ENCODE assay signal across 9 cellular contexts in the genomic region with DNA sequence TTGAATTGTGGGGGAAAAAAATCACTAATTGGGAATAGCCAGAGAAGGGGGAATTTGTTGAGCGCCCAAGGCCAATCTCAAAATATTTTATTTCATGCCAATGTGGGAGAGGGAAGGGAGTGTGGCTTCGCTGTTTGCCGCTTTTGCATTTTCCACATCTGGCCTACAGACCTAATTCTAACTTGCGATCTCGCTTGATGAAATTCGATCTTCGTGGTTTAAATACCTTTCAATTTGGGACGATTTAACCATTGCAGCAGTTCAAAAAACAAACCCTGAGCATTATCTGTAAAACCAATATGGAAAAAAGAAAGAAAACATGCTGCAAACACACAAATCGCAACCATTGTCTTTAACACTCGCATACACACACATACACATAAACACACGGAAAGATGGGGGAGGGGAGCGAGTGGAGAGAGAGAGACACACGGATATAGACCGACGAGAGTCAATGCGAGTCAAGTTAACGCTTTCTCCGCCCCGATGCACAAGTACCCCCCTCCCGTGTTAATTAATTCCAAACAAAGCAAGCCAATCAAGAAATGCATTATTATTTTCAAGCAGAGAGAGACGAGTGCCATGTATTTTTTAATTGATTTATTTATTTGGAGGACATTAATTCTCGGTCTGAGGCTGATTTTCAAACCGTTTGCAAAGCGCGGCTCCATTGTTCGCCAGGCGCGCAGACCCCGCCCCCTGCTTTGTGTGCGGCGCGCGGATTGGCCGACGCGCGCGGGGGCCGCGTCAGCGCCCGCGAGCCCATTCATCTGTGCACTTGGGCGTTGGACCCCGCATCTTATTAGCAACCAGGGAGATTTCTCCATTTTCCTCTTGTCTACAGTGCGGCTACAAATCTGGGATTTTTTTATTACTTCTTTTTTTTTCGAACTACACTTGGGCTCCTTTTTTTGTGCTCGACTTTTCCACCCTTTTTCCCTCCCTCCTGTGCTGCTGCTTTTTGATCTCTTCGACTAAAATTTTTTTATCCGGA. TPM values are rescaled to one million over a fixed set of nuclear protein-coding genes. Genes with fewer than 3 reads are reported as not detected.
DNase-seq lines count a peak whose midpoint lies in the region; ATAC-seq and TF ChIP-seq lines count a peak whose summit lies in the region.
"Had no signal": no experiment of that assay in that cellular context is flagged by ENCODE, and none has a peak within 500 bp of the region (broad histone marks: within the 10 kb centered on the region; RNA-seq: fewer than 3 reads in every experiment).

Gene MARCKS, plus strand, starts transcription at position 775 of the 994 bp plus-strand sequence. CDS start 401 bp downstream, outside the sequence.

- peak within 1 kb of the TSS; percentile 99 for H3K9ac ChIP-seq in muscle layer of colon (ENCODE audit: low read length)

- H3K36me3 ChIP-seq in muscle layer of colon (ENCODE audit: insufficient read depth, low read length) (no peaks in the 10 kb centered on the region), urinary bladder (ENCODE audit: insufficient read depth) (no peaks in the 10 kb centered on the region)

- H3K4me1 ChIP-seq in muscle layer of colon (ENCODE audit: insufficient read depth, low read length) (peaks cover 3% of the 10 kb centered on the region), urinary bladder (ENCODE audit: insufficient read depth) (no peaks in the 10 kb centered on the region)

- TF ChIP-seq CTCF in fibroblast of pulmonary artery (IDR thresholded peaks at IDR 0.05; ENCODE audit: low read length, missing control alignments), result no peak

- no peaks in the 10 kb centered on the region for H3K36me3 Mint-ChIP-seq in activated T-cell treated with anti-CD3 and anti-CD28 coated beads, Interleukin-2, amount 50 U/mL, for 4 hours (ENCODE audit: insufficient read depth)

- peaks cover 54% of the 10 kb centered on the region for H3K27me3 Mint-ChIP-seq in activated T-cell treated with anti-CD3 and anti-CD28 coated beads, Interleukin-2, amount 50 U/mL, for 4 hours (ENCODE audit: low read depth)

- ATAC-seq in GM19395 (IDR thresholded peaks at IDR 0.05; ENCODE audit: unreplicated experiment) (peak; percentile 40), HG03439 (IDR thresholded peaks at IDR 0.05; ENCODE audit: unreplicated experiment) (peak; percentile 49)
- ATAC-seq in activated T-cell treated with anti-CD3 and anti-CD28 coated beads, Interleukin-2, amount 50 U/mL, for 4 hours, result peak; percentile 32 to 41

- H3K4me3 Mint-ChIP-seq in activated T-cell treated with anti-CD3 and anti-CD28 coated beads, Interleukin-2, amount 50 U/mL, for 4 hours, result no peak within 1 kb of the TSS

- peaks cover 3% of the 10 kb centered on the region for H3K9me3 Mint-ChIP-seq in activated T-cell treated with anti-CD3 and anti-CD28 coated beads, Interleukin-2, amount 50 U/mL, for 4 hours
- H3K9me3 Mint-ChIP-seq: activated naive CD4-positive, alpha-beta T cell treated with anti-CD3 and anti-CD28 coated beads, Interleukin-2, amount 50 U/mL, for 72 hours had no signal

- peaks cover 29% of the 10 kb centered on the region for H3K4me1 Mint-ChIP-seq in activated T-cell treated with anti-CD3 and anti-CD28 coated beads, Interleukin-2, amount 50 U/mL, for 4 hours (ENCODE audit: low read depth)

- DNase-seq in DMS 273 (lab: John Stamatoyannopoulos, UW; ENCODE audit: unreplicated experiment), result peak; percentile 97
- peak; percentile 61 for DNase-seq in NCI-H510A treated with DMSO at 0.1 percent for 48 hours (lab: John Stamatoyannopoulos, UW)
- no peak for DNase-seq in activated T-cell treated with anti-CD3 and anti-CD28 coated beads, Interleukin-2, amount 50 U/mL, for 4 hours
- peak; percentile 93 for DNase-seq in fibroblast of pulmonary artery (ENCODE audit: low read depth)

- WGBS in urinary bladder, result under 1% methylated on average over 50 of the region's 50 CpGs

- no peaks in the 10 kb centered on the region for H3K27me3 ChIP-seq in muscle layer of colon (ENCODE audit: control insufficient read depth in 1 of 2, insufficient read depth in 2 of 2, low read length in 2 of 2)

- H3K4me3 ChIP-seq in fibroblast of pulmonary artery (replicated peaks; ENCODE audit: low read depth, low read length), result peak within 1 kb of the TSS; percentile 100
- H3K4me3 ChIP-seq in muscle layer of colon (ENCODE audit: low read depth in 1 of 2, low read length in 2 of 2), result peak within 1 kb of the TSS; percentile 90 to 93
- peak within 1 kb of the TSS; percentile 56 for H3K4me3 ChIP-seq in urinary bladder (ENCODE audit: low read depth, low read length)

- no peaks in the 10 kb centered on the region for H3K9me3 ChIP-seq in muscle layer of colon (ENCODE audit: low read length)

- H3K27ac ChIP-seq in muscle layer of colon (ENCODE audit: low read depth, low read length) (peak within 1 kb of the TSS; percentile 89), urinary bladder (ENCODE audit: low read depth) (peak within 1 kb of the TSS; percentile 88)

RNA-seq across cellular contexts. Expression of gene MARCKS, which starts in this region (rescaled TPM):
- 1 to 10 TPM; 2.6 to 8.4 (median 3.1) TPM for total RNA-seq in activated T-cell treated with anti-CD3 and anti-CD28 coated beads, Interleukin-2, amount 50 U/mL, for 4 hours
- total RNA-seq in urinary bladder, result 193 TPM
- polyA plus RNA-seq in urinary bladder, result 22.1 TPM

Comparison
In these comparisons a context has a peak if more than half of its experiments do, and no peak if none do; other contexts are left out.
1. RNA of gene MARCKS (total RNA-seq): 193 TPM in urinary bladder (single experiment); 2.6 to 8.4 TPM in activated T-cell treated with anti-CD3 and anti-CD28 coated beads, Interleukin-2, amount 50 U/mL, for 4 hours; every median in the first group is over 10 times any median in the second.
2. Peak in every context shown above with its lines, with median percentiles within 50 percentile points of each other: ATAC-seq and H3K4me3 ChIP-seq.